8 cellular contexts compared by ENCODE assay signal in genomic region chr5:138789771-138790242, GRCh38. TPM values are rescaled to one million over a fixed set of nuclear protein-coding genes. Genes with fewer than 3 reads are reported as not detected.
DNase-seq lines count a peak whose midpoint lies in the region; ATAC-seq and TF ChIP-seq lines count a peak whose summit lies in the region.

No MANE protein-coding gene starts in this region.

- no peak overlapping the region for H3K4ac ChIP-seq in mesenchymal stem cell (ENCODE audit: low read depth in 1 of 2, low read length in 2 of 2)

- no peak overlapping the region for H3K4me3 ChIP-seq in AG04450 (ENCODE audit: low read depth, low read length)
- H3K4me3 ChIP-seq in mesenchymal stem cell (ENCODE audit: insufficient read depth in 1 of 2, low read depth in 1 of 2, low read length in 2 of 2), result no peak overlapping the region

- no peak overlapping the region for H4K91ac ChIP-seq in mesenchymal stem cell (ENCODE audit: low read length)

- CTCF ChIA-PET in AG04450 (lab: Charles Lee), result interaction anchor here (0.7 to 3.4 kb wide), 27 partner anchors 9 to 766 kb away, joined by 3 to 32 read pairs (median 4); partner anchors contain the start of gene LRRTM2
- CTCF ChIA-PET in GM10248 (lab: Yijun Ruan, JAX), result interaction anchor here (0.6 to 3.1 kb wide), 51 partner anchors 9 to 580 kb away, joined by 3 to 51 read pairs (median 4); partner anchors contain the start of gene HSPA9

- no peak overlapping the region for H3K4me2 ChIP-seq in mesenchymal stem cell (ENCODE audit: low read length, poor library complexity, severe bottlenecking)

- no peak overlapping the region for H3K9ac ChIP-seq in mesenchymal stem cell (ENCODE audit: low read length)

- DNase-seq in AG04450 (ENCODE audit: low read depth, low spot score), result no peak
- peak; percentile 64 for DNase-seq in GM10248 (ENCODE audit: extremely low spot score)
- DNase-seq in NCI-H2227 (lab: John Stamatoyannopoulos, UW; ENCODE audit: unreplicated experiment), result peak; percentile 25
- no peak for DNase-seq in central memory CD8-positive, alpha-beta T cell (ENCODE audit: low spot score in 2 of 2)
- DNase-seq in mesenchymal stem cell, result peak; percentile 56
- no peak for DNase-seq in OCI-M2 (lab: John Stamatoyannopoulos, UW; ENCODE audit: unreplicated experiment)

- H3K4me3 Mint-ChIP-seq in central memory CD8-positive, alpha-beta T cell, result no peak overlapping the region

- no peaks in the 10 kb centered on the region for H3K27me3 ChIP-seq in AG04450 (ENCODE audit: control insufficient read depth, insufficient read depth, low read length)
- H3K27me3 ChIP-seq in mesenchymal stem cell (ENCODE audit: control insufficient read depth in 1 of 2, insufficient read depth in 1 of 2, low read length in 2 of 2), result no peaks in the 10 kb centered on the region

- no peak overlapping the region for H4K8ac ChIP-seq in mesenchymal stem cell (ENCODE audit: low read length)

- no peak overlapping the region for H2AFZ ChIP-seq in mesenchymal stem cell (ENCODE audit: low read depth, low read length)

- no peaks in the 10 kb centered on the region for H3K9me3 Mint-ChIP-seq in central memory CD8-positive, alpha-beta T cell

- H3K36me3 Mint-ChIP-seq in central memory CD8-positive, alpha-beta T cell (ENCODE audit: insufficient read depth), result no peaks in the 10 kb centered on the region

- H3K18ac ChIP-seq in mesenchymal stem cell (ENCODE audit: low read depth in 1 of 2, low read length in 2 of 2), result no peak overlapping the region

- TF ChIP-seq CTCF in AG04450 (IDR thresholded peaks at IDR 0.05; ENCODE audit: low read depth, low read length) (peak; percentile 55), GM10248 (IDR thresholded peaks at IDR 0.05; ENCODE audit: control extremely low read depth, extremely low read depth, low read depth, missing control alignments) (peak; percentile 57)

- H3K36me3 ChIP-seq in mesenchymal stem cell (ENCODE audit: control insufficient read depth in 1 of 2, insufficient read depth in 2 of 2, low read depth in 1 of 2, low read length in 2 of 2), result peaks cover 6 to 30% of the 10 kb centered on the region in 2 experiments

- H3K27ac ChIP-seq in AG04450 (ENCODE audit: low read depth, low read length) (no peak overlapping the region), mesenchymal stem cell (ENCODE audit: low read length, poor library complexity, severe bottlenecking) (no peak overlapping the region)

- H3K14ac ChIP-seq in mesenchymal stem cell (ENCODE audit: low read length in 2 of 2), result no peak overlapping the region

- H2AK5ac ChIP-seq in mesenchymal stem cell (ENCODE audit: low read length, severe bottlenecking), result no peak overlapping the region

- H2BK12ac ChIP-seq in mesenchymal stem cell (ENCODE audit: low read length in 2 of 2), result no peak overlapping the region

- H3K79me1 ChIP-seq in mesenchymal stem cell (replicated peaks; ENCODE audit: low read length, poor library complexity, severe bottlenecking), result peaks cover 4% of the 10 kb centered on the region

- ATAC-seq in central memory CD8-positive, alpha-beta T cell (replicated peaks; ENCODE audit: extremely low read depth, poor library complexity, severe bottlenecking), result no peak
- ATAC-seq in HG02759 (IDR thresholded peaks at IDR 0.05; ENCODE audit: unreplicated experiment) (no peak), HG02885 (IDR thresholded peaks at IDR 0.05; ENCODE audit: poor library complexity, unreplicated experiment) (no peak)

- no peak overlapping the region for H3K23ac ChIP-seq in mesenchymal stem cell (ENCODE audit: low read length in 2 of 2)

- H2BK15ac ChIP-seq in mesenchymal stem cell (ENCODE audit: low read depth, poor library complexity, severe bottlenecking), result no peak overlapping the region

- H3K9me3 ChIP-seq in AG04450 (ENCODE audit: control insufficient read depth, insufficient read depth, low read length) (no peaks in the 10 kb centered on the region), mesenchymal stem cell (ENCODE audit: control insufficient read depth, low read length) (no peaks in the 10 kb centered on the region)

- H3K4me1 Mint-ChIP-seq in central memory CD8-positive, alpha-beta T cell, result peaks cover 22% of the 10 kb centered on the region

- H2BK5ac ChIP-seq in mesenchymal stem cell (ENCODE audit: low read depth, low read length, poor library complexity, severe bottlenecking), result no peak overlapping the region

- POLR2A ChIA-PET in AG04450 (lab: Yijun Ruan, JAX) (no interaction called here), GM10248 (lab: Yijun Ruan, JAX) (no interaction called here)

- no peak overlapping the region for H2BK120ac ChIP-seq in mesenchymal stem cell (ENCODE audit: low read depth, low read length)

- H3K27me3 Mint-ChIP-seq in central memory CD8-positive, alpha-beta T cell, result no peaks in the 10 kb centered on the region

- peak overlapping the region; percentile 61 for H3K27ac Mint-ChIP-seq in central memory CD8-positive, alpha-beta T cell (ENCODE audit: low read depth)

- peaks cover 7% of the 10 kb centered on the region for H3K4me1 ChIP-seq in mesenchymal stem cell (ENCODE audit: control insufficient read depth, insufficient read depth, low read depth, low read length)

RNA-seq across cellular contexts. Expression of gene CTNNA1, which starts 36.6 kb away (rescaled TPM):
- 140 and 207 TPM in 2 replicates for polyA plus RNA-seq in AG04450 (2011; rRNA removed)
- polyA minus RNA-seq in AG04450 (2011; rRNA and poly(A)+ RNA removed), result 203 and 258 TPM in 2 replicates
- 140 TPM for polyA plus RNA-seq in mesenchymal stem cell (2013, experiment 1 of 2)
- polyA plus RNA-seq in mesenchymal stem cell (2013, experiment 2 of 2), result 144 TPM

Comparison
In these comparisons a context has a peak if more than half of its experiments do, and no peak if none do; other contexts are left out.
1. DNase-seq: peak in GM10248 (single experiment), NCI-H2227 (single experiment) and mesenchymal stem cell (single experiment); none in AG04450 (single experiment), central memory CD8-positive, alpha-beta T cell (0 of 2) and OCI-M2 (single experiment).